ENCODE assay signal across 10 cellular contexts in genomic region chr9:115694014-115694413, GRCh38.
A peak's percentile ranks its signal among the peaks of the same experiment; 100 is the strongest.
DNase-seq lines count a peak whose midpoint lies in the region; ATAC-seq and TF ChIP-seq lines count a peak whose summit lies in the region.
"Had no signal": no experiment of that assay in that cellular context is flagged by ENCODE, and none has a peak within 500 bp of the region (broad histone marks: within the 10 kb centered on the region; RNA-seq: fewer than 3 reads in every experiment).

No MANE protein-coding gene starts in this region.

- H3K4me1 Mint-ChIP-seq in nephron, result no peaks in the 10 kb centered on the region

- no peak overlapping the region for H3K27ac Mint-ChIP-seq in nephron
- no peak overlapping the region for H3K27ac Mint-ChIP-seq in activated naive CD4-positive, alpha-beta T cell treated with anti-CD3 and anti-CD28 coated beads, Interleukin-2, amount 50 U/mL, for 72 hours
- H3K27ac Mint-ChIP-seq: activated T-helper 2 cell treated with anti-CD3 and anti-CD28 coated beads, Interferon-gamma antibody, Interleukin-2, Interleukin-4, amounts not matched to agents 10 μg/mL and 5 μg/mL and 100 μg/mL, durations not matched to agents 14 hours and 24 hours and 36 hours had no signal

- ATAC-seq in HG02571 (IDR thresholded peaks at IDR 0.05; ENCODE audit: unreplicated experiment) (no peak), GM19455 (IDR thresholded peaks at IDR 0.05; ENCODE audit: unreplicated experiment) (no peak)
- ATAC-seq in activated naive CD4-positive, alpha-beta T cell treated with anti-CD3 and anti-CD28 coated beads, Interleukin-2, amount 50 U/mL, for 72 hours, result no peak

- no peaks in the 10 kb centered on the region for H3K36me3 Mint-ChIP-seq in nephron (ENCODE audit: low read depth)
- H3K36me3 Mint-ChIP-seq in activated naive CD4-positive, alpha-beta T cell treated with anti-CD3 and anti-CD28 coated beads, Interleukin-2, amount 50 U/mL, for 72 hours, result no peaks in the 10 kb centered on the region

- no peak overlapping the region for H3K4me3 Mint-ChIP-seq in nephron

- no peaks in the 10 kb centered on the region for H3K9me3 Mint-ChIP-seq in nephron
- H3K9me3 Mint-ChIP-seq in activated naive CD4-positive, alpha-beta T cell treated with anti-CD3 and anti-CD28 coated beads, Interleukin-2, amount 50 U/mL, for 72 hours, result no peaks in the 10 kb centered on the region
- H3K9me3 Mint-ChIP-seq: activated T-helper 2 cell treated with anti-CD3 and anti-CD28 coated beads, Interferon-gamma antibody, Interleukin-2, Interleukin-4, amounts not matched to agents 10 μg/mL and 5 μg/mL and 100 μg/mL, durations not matched to agents 14 hours and 24 hours and 36 hours had no signal

- DNase-seq in G401 (ENCODE audit: low spot score) (peak; percentile 11), NCI-H69 (lab: John Stamatoyannopoulos, UW) (peak; percentile 32), epithelial cell of esophagus (ENCODE audit: low read depth) (peak; percentile 75), SIG-M5 treated with dmso at 0.1 percent for 504 hours (lab: John Stamatoyannopoulos, UW; ENCODE audit: unreplicated experiment) (no peak)
- DNase-seq in activated naive CD4-positive, alpha-beta T cell treated with anti-CD3 and anti-CD28 coated beads, Interleukin-2, amount 50 U/mL, for 72 hours (ENCODE audit: low spot score in 2 of 2), result no peak
- DNase-seq: NCI-H146 had no signal

- TF ChIP-seq CTCF in epithelial cell of esophagus (IDR thresholded peaks at IDR 0.05; ENCODE audit: insufficient read depth, low read depth, low read length, missing control alignments), result peak; percentile 46
- TF ChIP-seq CTCF in nephron (IDR thresholded peaks at IDR 0.05; ENCODE audit: unreplicated experiment in 3 of 3), result peak in 2 of 3 experiments; percentile 34 to 43

- in situ Hi-C loops in G401 (cut with HindIII; ENCODE audit: low sequenced_read_pairs), result no loop called here

- no peak overlapping the region for H3K4me3 ChIP-seq in epithelial cell of esophagus (ENCODE audit: low read length)

- no peaks in the 10 kb centered on the region for H3K27me3 Mint-ChIP-seq in nephron (ENCODE audit: low read depth)

Comparison
In these comparisons a context has a peak if more than half of its experiments do, and no peak if none do; other contexts are left out.
1. DNase-seq: peak in G401 (single experiment), NCI-H69 (single experiment) and epithelial cell of esophagus (single experiment); none in activated naive CD4-positive, alpha-beta T cell treated with anti-CD3 and anti-CD28 coated beads, Interleukin-2, amount 50 U/mL, for 72 hours (0 of 2) and SIG-M5 treated with dmso at 0.1 percent for 504 hours (single experiment).